ENCODE assay signal across 18 cellular contexts in the genomic region with DNA sequence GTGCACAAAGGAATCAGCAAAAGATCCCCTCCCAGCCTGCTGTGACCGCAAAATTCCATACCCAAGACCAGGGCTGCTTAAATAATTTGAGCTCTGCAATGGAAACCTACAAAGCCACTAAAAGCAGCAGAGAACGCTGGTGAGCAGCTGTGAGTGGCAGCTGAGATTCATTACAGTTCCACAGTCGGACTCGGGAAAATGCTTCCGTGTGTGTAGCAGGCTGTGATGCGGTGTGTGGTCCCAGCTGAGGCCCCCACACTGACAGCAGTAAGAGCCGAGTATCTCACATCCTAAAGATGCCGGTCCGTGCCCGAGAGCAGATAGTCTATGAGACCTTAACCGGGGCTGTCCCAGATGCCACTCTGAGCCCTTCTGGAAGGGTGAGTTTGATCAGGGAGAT.
"Had no signal": no experiment of that assay in that cellular context is flagged by ENCODE, and none has a peak within 500 bp of the region (broad histone marks: within the 10 kb centered on the region; RNA-seq: fewer than 3 reads in every experiment).

No MANE protein-coding gene starts in this region.

- H3K9me3 Mint-ChIP-seq: activated T-cell treated with anti-CD3 and anti-CD28 coated beads, Interleukin-2, amount 50 U/mL, for 24 hours; activated T-helper 2 cell treated with anti-CD3 and anti-CD28 coated beads, Interferon-gamma antibody, Interleukin-2, Interleukin-4, amounts not matched to agents 10 μg/mL and 5 μg/mL and 100 μg/mL, durations not matched to agents 14 hours and 24 hours and 36 hours; natural killer cell had no signal

- H3K27me3 ChIP-seq: breast epithelium, upper lobe of left lung had no signal

- H3K27ac ChIP-seq: epithelial cell of prostate, lower lobe of right lung, upper lobe of left lung had no signal

- H3K27me3 Mint-ChIP-seq: activated naive CD8-positive, alpha-beta T cell; activated T-cell treated with anti-CD3 and anti-CD28 coated beads, Interleukin-2, amount 50 U/mL, for 24 hours had no signal

- H3K9me3 ChIP-seq: breast epithelium, lower lobe of right lung, thoracic aorta, upper lobe of left lung had no signal

- H3K4me3 Mint-ChIP-seq: activated naive CD8-positive, alpha-beta T cell; activated T-cell treated with anti-CD3 and anti-CD28 coated beads, Interleukin-2, amount 50 U/mL, for 24 hours; natural killer cell had no signal

- DNase-seq: activated CD8-positive, alpha-beta memory T cell treated with anti-CD3 and anti-CD28 coated beads for 24 hours; activated CD8-positive, alpha-beta memory T cell treated with anti-CD3 and anti-CD28 coated beads, Interleukin-2, amount 50 U/mL, for 4 hours; activated naive CD4-positive, alpha-beta T cell; activated T-cell treated with anti-CD3 and anti-CD28 coated beads, Interleukin-2, amount 50 U/mL, for 24 hours; cerebellar nuclear complex; left colon; lower lobe of right lung; natural killer cell; stimulated activated CD4-positive, alpha-beta T cell treated with anti-CD3 and anti-CD28 coated beads, Interleukin-4, amount 100 ng/mL, for 24 hours; stimulated activated naive CD4-positive, alpha-beta T cell treated with Interleukin-2 at 50 U/mL for 16 hours; T-helper 1 cell; upper lobe of left lung had no signal

- H3K36me3 ChIP-seq: breast epithelium, lower lobe of right lung, thoracic aorta, upper lobe of left lung had no signal

- ATAC-seq: left colon, natural killer cell had no signal

- H3K27ac Mint-ChIP-seq: activated naive CD8-positive, alpha-beta T cell; activated T-cell treated with anti-CD3 and anti-CD28 coated beads, Interleukin-2, amount 50 U/mL, for 24 hours; activated T-helper 2 cell treated with anti-CD3 and anti-CD28 coated beads, Interferon-gamma antibody, Interleukin-2, Interleukin-4, amounts not matched to agents 10 μg/mL and 5 μg/mL and 100 μg/mL, durations not matched to agents 14 hours and 24 hours and 36 hours; natural killer cell had no signal

- H3K4me3 ChIP-seq: breast epithelium, coronary artery, lower lobe of right lung, thoracic aorta, upper lobe of left lung had no signal
